Comparison of ENCODE assay signal across 15 cellular contexts in genomic region chr4:157121396-157121795, GRCh38. TPM values are rescaled to one million over a fixed set of nuclear protein-coding genes. Genes with fewer than 3 reads are reported as not detected.
"Had no signal": no experiment of that assay in that cellular context is flagged by ENCODE, and none has a peak within 500 bp of the region (broad histone marks: within the 10 kb centered on the region; RNA-seq: fewer than 3 reads in every experiment).

No MANE protein-coding gene starts in this region.

- H3K27ac ChIP-seq: ascending aorta, ovary had no signal

- H3K36me3 ChIP-seq: ascending aorta, ovary had no signal

- H3K4me1 ChIP-seq: ascending aorta had no signal

- H3K4me3 ChIP-seq: ascending aorta, ovary had no signal

- H3K27me3 ChIP-seq: ascending aorta, ovary had no signal

- H3K9me3 ChIP-seq: ascending aorta, ovary had no signal

- DNase-seq: activated CD4-positive, alpha-beta T cell treated with anti-CD3 and anti-CD28 coated beads for 1 hour; activated CD4-positive, alpha-beta T cell treated with anti-CD3 and anti-CD28 coated beads, Interleukin-2, amount 50 U/mL, for 48 hours; activated CD8-positive, alpha-beta memory T cell treated with anti-CD3 and anti-CD28 coated beads, Interleukin-2, amount 10 ng/mL, durations not matched to agents 7 days and 5 days; activated naive CD4-positive, alpha-beta T cell treated with anti-CD3 and anti-CD28 coated beads for 36 hours; activated naive CD8-positive, alpha-beta T cell treated with anti-CD3 and anti-CD28 coated beads, Interleukin-2, amount 50 U/mL, for 24 hours; activated T-cell treated with anti-CD3 and anti-CD28 coated beads, Interleukin-2, amount 50 U/mL, for 1 hour; erythroblast; hippocampal formation; mammary epithelial cell; naive thymus-derived CD4-positive, alpha-beta T cell; ovary; stimulated activated CD4-positive, alpha-beta T cell treated with anti-CD3 and anti-CD28 coated beads, Interleukin-2, amount 100 ng/mL, for 24 hours; T1000 had no signal

RNA-seq across cellular contexts. Expression of gene GLRB, which starts 45.4 kb away (rescaled TPM):
- total RNA-seq: activated CD8-positive, alpha-beta memory T cell treated with anti-CD3 and anti-CD28 coated beads, Interleukin-2, amount 10 ng/mL, durations not matched to agents 7 days and 5 days; activated naive CD4-positive, alpha-beta T cell treated with anti-CD3 and anti-CD28 coated beads for 36 hours; activated T-helper 2 cell treated with anti-CD3 and anti-CD28 coated beads, Interferon-gamma antibody, Interleukin-2, Interleukin-4, amounts not matched to agents 10 μg/mL and 5 μg/mL and 100 μg/mL, durations not matched to agents 14 hours and 24 hours and 36 hours; naive thymus-derived CD4-positive, alpha-beta T cell had no signal
- polyA plus RNA-seq: naive thymus-derived CD4-positive, alpha-beta T cell had no signal
